ENCODE assay signal across 9 cellular contexts in the genomic region with DNA sequence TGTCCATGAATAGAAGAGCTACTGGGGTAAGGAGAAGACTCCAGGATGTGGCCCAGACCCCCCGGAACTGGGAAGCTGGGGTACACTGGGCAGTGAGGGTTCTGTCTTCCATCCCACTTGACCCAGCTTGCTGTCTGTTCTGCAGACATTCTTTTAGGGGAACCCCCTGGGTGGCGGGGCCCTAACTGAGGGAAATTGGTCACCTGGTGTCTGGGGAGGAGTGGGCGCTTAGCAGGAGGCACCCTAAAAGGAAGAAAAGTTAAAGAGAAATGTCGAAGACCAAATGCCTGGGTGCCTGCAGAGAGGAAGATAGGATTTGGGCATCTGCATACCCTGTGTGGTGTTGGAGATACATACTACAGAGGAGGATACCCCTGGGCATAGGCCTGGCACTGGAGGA. TPM values are rescaled to one million over a fixed set of nuclear protein-coding genes. Genes with fewer than 3 reads are reported as not detected.
DNase-seq lines count a peak whose midpoint lies in the region; ATAC-seq and TF ChIP-seq lines count a peak whose summit lies in the region.
"Had no signal": no experiment of that assay in that cellular context is flagged by ENCODE, and none has a peak within 500 bp of the region (broad histone marks: within the 10 kb centered on the region; RNA-seq: fewer than 3 reads in every experiment).

No MANE protein-coding gene starts in this region.

- intact Hi-C loops in gastrocnemius medialis (cut with DNase I; ENCODE audit: low total_unique reads), result no loop called here

- in situ Hi-C loops in gastrocnemius medialis (cut with MboI; ENCODE audit: low sequenced_read_pairs in 4 of 4), result no loop called here

- peaks cover 11 to 13% of the 10 kb centered on the region in 2 donors for H3K4me1 ChIP-seq in gastrocnemius medialis

- H3K9me3 ChIP-seq in gastrocnemius medialis, result no peaks in the 10 kb centered on the region

- no peak for TF ChIP-seq POLR2A in gastrocnemius medialis (IDR thresholded peaks at IDR 0.05)

- TF ChIP-seq CTCF in GM12875 (IDR thresholded peaks at IDR 0.05; ENCODE audit: borderline replicate concordance, insufficient read depth, low read depth, low read length) (no peak), fibroblast of villous mesenchyme (IDR thresholded peaks at IDR 0.05; ENCODE audit: insufficient read depth, low read depth, low read length) (no peak), gastrocnemius medialis (IDR thresholded peaks at IDR 0.05 in 4 of 5, conservative IDR thresholded peaks at IDR 0.05 in 1 of 5) (no peak)

- H3K27ac ChIP-seq in gastrocnemius medialis, result peak overlapping the region in 1 of 4 donors; percentile 50

- peaks cover 0 to 3% of the 10 kb centered on the region in 2 donors for H3K27me3 Mint-ChIP-seq in T-cell

- no peak overlapping the region for H3K27ac Mint-ChIP-seq in T-cell

- POLR2A ChIA-PET in T-cell (lab: Charles Lee), result no interaction called here

- H3K36me3 Mint-ChIP-seq in T-cell, result peaks cover 18% of the 10 kb centered on the region

- no peaks in the 10 kb centered on the region for H3K27me3 ChIP-seq in gastrocnemius medialis

- ATAC-seq in T-cell (replicated peaks in 1 of 4), result no peak
- no peak for ATAC-seq in gastrocnemius medialis
- no peak for ATAC-seq in GM19023 (IDR thresholded peaks at IDR 0.05; ENCODE audit: unreplicated experiment)

- DNase-seq in T-cell (no peak), fibroblast of villous mesenchyme (ENCODE audit: low read depth) (no peak), gastrocnemius medialis (no peak), DMS 273 treated with DMSO at 0.1 percent for 48 hours (lab: John Stamatoyannopoulos, UW) (no peak), activated gamma-delta T cell (lab: John Stamatoyannopoulos, UW) (no peak), T-helper 9 cell (no peak)

- peaks cover 12 to 17% (median 14%) of the 10 kb centered on the region in 3 donors for H3K4me1 Mint-ChIP-seq in T-cell

- CTCF ChIA-PET in T-cell (lab: Charles Lee), result interaction anchor here in 1 of 2 donors (0.9 kb wide), 1 partner anchor 38 kb away, joined by 3 read pairs; no protein-coding TSS in a partner anchor

- no peaks in the 10 kb centered on the region for H3K9me3 Mint-ChIP-seq in T-cell

- H3K4me3 Mint-ChIP-seq in T-cell, result peak overlapping the region; percentile 73 to 82 (median 77)

- H3K4me3 ChIP-seq in GM12875 (ENCODE audit: low read depth, low read length), result peak overlapping the region; percentile 83
- peak overlapping the region; percentile 85 for H3K4me3 ChIP-seq in fibroblast of villous mesenchyme (ENCODE audit: low read depth, low read length)
- H3K4me3 ChIP-seq in gastrocnemius medialis, result peak overlapping the region; percentile 81 to 95 (median 90)

- peaks cover 0 to 17% of the 10 kb centered on the region in 2 donors for H3K36me3 ChIP-seq in gastrocnemius medialis

RNA-seq across cellular contexts. Expression of a gene that starts 1.0 kb away (rescaled TPM):
- total RNA-seq in T-cell (10 to 100 TPM in 3 of 5 donors, 1 to 10 TPM in 2; 8.1 to 16.7 (median 14.4) TPM), fibroblast of villous mesenchyme (129 and 154 TPM in 2 replicates), gastrocnemius medialis (10 to 100 TPM in 3 of 4 donors, 1 to 10 TPM in 1; 5.5 to 24.4 (median 15.6) TPM)

RNA-seq across cellular contexts. Expression of a gene that starts 10.1 kb away (rescaled TPM):
- not detected for total RNA-seq in T-cell
- total RNA-seq in fibroblast of villous mesenchyme, result under 0.01 TPM in 1 of 2 replicates, not detected in the other
- not detected for total RNA-seq in gastrocnemius medialis

RNA-seq across cellular contexts. Expression of a gene that starts 24.8 kb away (rescaled TPM):
- total RNA-seq in T-cell, result not detected
- total RNA-seq in fibroblast of villous mesenchyme, result not detected in 2 replicates
- total RNA-seq in gastrocnemius medialis, result not detected
- total RNA-seq: RPMI7951 had no signal

RNA-seq across cellular contexts. Expression of a gene that starts 28.4 kb away (rescaled TPM):
- total RNA-seq in T-cell (under 1 TPM in 4 of 5 donors, not detected in 1; 0.18 to 0.79 (median 0.51) TPM), fibroblast of villous mesenchyme (700 and 921 TPM in 2 replicates), gastrocnemius medialis (10 to 100 TPM in 3 of 4 donors, 1 to 10 TPM in 1; 5.9 to 21.7 (median 12.3) TPM)

RNA-seq across cellular contexts. Expression of a gene that starts 45.5 kb away (rescaled TPM):
- total RNA-seq in T-cell (not detected), fibroblast of villous mesenchyme (not detected in 2 replicates), gastrocnemius medialis (not detected)
- total RNA-seq: RPMI7951 had no signal
